In the genomic region with DNA sequence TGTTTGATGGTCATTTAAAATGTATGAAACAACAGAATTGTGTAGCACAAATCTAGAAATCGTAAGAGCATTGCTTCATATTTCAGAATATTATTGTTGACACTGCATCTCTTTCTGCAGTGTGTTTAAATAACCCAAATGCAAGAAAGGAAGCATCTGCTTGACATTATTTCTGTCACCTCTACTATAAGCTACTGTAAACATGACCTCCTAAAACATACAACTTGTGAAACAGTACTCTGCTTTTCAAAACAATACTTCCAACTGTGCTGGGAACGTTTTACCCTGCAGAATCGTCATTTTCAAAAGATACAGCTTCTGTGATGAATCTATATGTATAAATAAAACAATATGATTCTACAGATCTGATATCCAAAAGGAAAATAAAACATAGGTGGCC, we compare ENCODE assay signal across 23 cellular contexts.
"Had no signal": no experiment of that assay in that cellular context is flagged by ENCODE, and none has a peak within 500 bp of the region (broad histone marks: within the 10 kb centered on the region; RNA-seq: fewer than 3 reads in every experiment).

No MANE protein-coding gene starts in this region.

- H3K9ac ChIP-seq: neural progenitor cell had no signal

- DNase-seq: activated CD4-positive, alpha-beta T cell treated with anti-CD3 and anti-CD28 coated beads, Interleukin-2, amount 50 U/mL, for 1 hour; activated CD4-positive, CD25-positive, alpha-beta regulatory T cell treated with anti-CD3 and anti-CD28 coated beads, Interleukin-2, amount 50 U/mL, for 72 hours; activated CD8-positive, alpha-beta T cell treated with anti-CD3 and anti-CD28 coated beads, Interleukin-2, amount 10 ng/mL, durations not matched to agents 7 days and 5 days; activated T-cell treated with anti-CD3 and anti-CD28 coated beads, Interleukin-2, amount 50 U/mL, for 24 hours; adrenal gland; colonic mucosa; endodermal cell; foreskin keratinocyte; kidney; lower lobe of right lung; naive thymus-derived CD8-positive, alpha-beta T cell; sigmoid colon; stimulated activated CD4-positive, alpha-beta T cell treated with anti-CD3 and anti-CD28 coated beads, Interleukin-2, amount 100 ng/mL, for 48 hours; stimulated activated CD8-positive, alpha-beta memory T cell treated with anti-CD3 and anti-CD28 coated beads, Interleukin-4, amount 100 ng/mL, for 48 hours; stimulated activated naive B cell treated with anti-CD40 and anti-IgM and Interleukin-4, amounts not matched to agents 10 μg/mL and 1 μg/mL and 100 μg/mL, for 72 hours; transverse colon; WERI-Rb-1 had no signal

- H3K27me3 ChIP-seq: adrenal gland, ascending aorta, breast epithelium, colonic mucosa, foreskin keratinocyte, neural progenitor cell, sigmoid colon, transverse colon had no signal

- H3K4me1 ChIP-seq: adrenal gland, ascending aorta, breast epithelium, colonic mucosa, foreskin keratinocyte, lower lobe of right lung, sigmoid colon, transverse colon had no signal

- ATAC-seq: activated CD8-positive, alpha-beta T cell treated with anti-CD3 and anti-CD28 coated beads, Interleukin-2, amount 10 ng/mL, durations not matched to agents 7 days and 5 days; activated naive CD4-positive, alpha-beta T cell treated with anti-CD3 and anti-CD28 coated beads, Interleukin-2, amount 50 U/mL, for 72 hours; activated T-helper 17 cell treated with anti-CD3 and anti-CD28 coated beads, Interleukin-2, amount 50 U/mL, for 72 hours; foreskin keratinocyte; lower lobe of right lung; naive thymus-derived CD8-positive, alpha-beta T cell; stimulated activated naive B cell treated with anti-CD40 and anti-IgM and Interleukin-4, amounts not matched to agents 10 μg/mL and 1 μg/mL and 100 μg/mL, for 72 hours had no signal

- H3K9me3 ChIP-seq: adrenal gland, ascending aorta, breast epithelium, colonic mucosa, lower lobe of right lung, sigmoid colon, transverse colon had no signal

- H3K36me3 ChIP-seq: adrenal gland, ascending aorta, breast epithelium, colonic mucosa, lower lobe of right lung, neural progenitor cell, sigmoid colon, transverse colon, WERI-Rb-1 had no signal

- H3K4me3 ChIP-seq: adrenal gland, ascending aorta, breast epithelium, colonic mucosa, lower lobe of right lung, neural progenitor cell, sigmoid colon, smooth muscle cell, transverse colon had no signal
